8 cellular contexts compared by ENCODE assay signal in genomic region chr17:39927101-39927927, GRCh38. TPM values are rescaled to one million over a fixed set of nuclear protein-coding genes. Genes with fewer than 3 reads are reported as not detected.
DNase-seq lines count a peak whose midpoint lies in the region; ATAC-seq and TF ChIP-seq lines count a peak whose summit lies in the region.

Gene LRRC3C, plus strand, starts transcription at chr17:39927732. Its CDS starts 13,792 bp downstream, at chr17:39941524.
Gene ORMDL3, minus strand, starts transcription at chr17:39927601. Its CDS starts 3,398 bp downstream, at chr17:39924203.

- peak within 1 kb of the TSS; percentile 93 for H3K27ac Mint-ChIP-seq in CD4-positive, alpha-beta T cell

- ATAC-seq in CD4-positive, alpha-beta T cell (ENCODE audit: poor library complexity), result peak; percentile 76
- peak; percentile 70 for ATAC-seq in GM19463 (IDR thresholded peaks at IDR 0.05; ENCODE audit: unreplicated experiment)

- CTCF ChIA-PET in CD4-positive, alpha-beta T cell (lab: Charles Lee), result interaction anchor here (0.5 kb wide), 2 partner anchors 182 to 476 kb away, joined by 3 to 4 read pairs; partner anchors contain the start of gene MED1

- H3K27me3 ChIP-seq in CD4-positive, alpha-beta T cell (ENCODE audit: control insufficient read depth, insufficient read depth, low read length), result no peaks in the 10 kb centered on the region

- H3K27me3 Mint-ChIP-seq in CD4-positive, alpha-beta T cell, result no peaks in the 10 kb centered on the region

- intact Hi-C loops in CD4-positive, alpha-beta T cell (cut with DNase I, micrococcal nuclease), result loop anchor here (1.0 to 10.0 kb wide), 9 partner anchors 26 to 473 kb away; partner anchors contain the start of genes PSMD3 (in 2 of the 2), GSDMA (in 1 of the 2), MED1 (in 1 of the 2) and MED24 (in 1 of the 2)

- peaks cover 39% of the 10 kb centered on the region for H3K36me3 Mint-ChIP-seq in CD4-positive, alpha-beta T cell (ENCODE audit: low read depth)

- peak within 1 kb of the TSS; percentile 90 for H3K27ac ChIP-seq in CD4-positive, alpha-beta T cell (ENCODE audit: low read depth, low read length)

- POLR2A ChIA-PET in CD4-positive, alpha-beta T cell (lab: Charles Lee), result interaction anchor here (0.6 to 3.3 kb wide), 23 partner anchors 9 to 477 kb away, joined by 3 to 34 read pairs (median 4); partner anchors contain the start of genes CDK12, GSDMB, IKZF3 and MED1

- no peaks in the 10 kb centered on the region for H3K9me3 ChIP-seq in CD4-positive, alpha-beta T cell (ENCODE audit: control insufficient read depth, low read length)

- no peaks in the 10 kb centered on the region for H3K9me3 Mint-ChIP-seq in CD4-positive, alpha-beta T cell

- no peak for TF ChIP-seq CTCF in CD4-positive, alpha-beta T cell (IDR thresholded peaks at IDR 0.05)

- peak within 1 kb of the TSS; percentile 92 for H3K4me3 Mint-ChIP-seq in CD4-positive, alpha-beta T cell

- DNase-seq in CD4-positive, alpha-beta T cell, result peak; percentile 83 to 94 (median 86)
- DNase-seq in HS-5 (ENCODE audit: low read depth) (peak; percentile 60), NK-92 (lab: John Stamatoyannopoulos, UW; ENCODE audit: unreplicated experiment) (peak; percentile 23), lung microvascular endothelial cell (ENCODE audit: low read depth in 2 of 2) (peak; percentile 94 to 96)
- peak; percentile 96 for DNase-seq in activated CD8-positive, alpha-beta memory T cell treated with anti-CD3 and anti-CD28 coated beads for 24 hours
- DNase-seq in effector CD8-positive, alpha-beta T cell (lab: John Stamatoyannopoulos, UW), result peak; percentile 79
- DNase-seq in stimulated activated CD4-positive, alpha-beta T cell treated with anti-CD3 and anti-CD28 coated beads, TNF-alpha, amount 100 ng/mL, for 4 hours (ENCODE audit: low read depth in 3 of 3), result peak; percentile 79 to 87 (median 80)

- peaks cover 53% of the 10 kb centered on the region for H3K4me1 Mint-ChIP-seq in CD4-positive, alpha-beta T cell (ENCODE audit: low read depth)

RNA-seq across cellular contexts. Expression of gene LRRC3C, which starts in this region (rescaled TPM):
- not detected for total RNA-seq in CD4-positive, alpha-beta T cell
- not detected in 2 replicates for total RNA-seq in lung microvascular endothelial cell

RNA-seq across cellular contexts. Expression of gene ORMDL3, which starts in this region (rescaled TPM):
- 100 to 1,000 TPM; 103 to 105 TPM for total RNA-seq in CD4-positive, alpha-beta T cell
- total RNA-seq in lung microvascular endothelial cell, result 25.9 and 38.5 TPM in 2 replicates

Comparison
In these comparisons a context has a peak if more than half of its experiments do, and no peak if none do; other contexts are left out.
1. Peak in every context shown above with its lines: DNase-seq, ATAC-seq and H3K27ac ChIP-seq.
2. DNase-seq: peak in every context shown above with its lines; median percentile 96 in activated CD8-positive, alpha-beta memory T cell treated with anti-CD3 and anti-CD28 coated beads for 24 hours; 95 in lung microvascular endothelial cell; 86 in CD4-positive, alpha-beta T cell; 80 in stimulated activated CD4-positive, alpha-beta T cell treated with anti-CD3 and anti-CD28 coated beads, TNF-alpha, amount 100 ng/mL, for 4 hours; 79 in effector CD8-positive, alpha-beta T cell; 60 in HS-5; 23 in NK-92.